ENCODE assay signal across 1 cellular context in genomic region chr12:132761032-132761910, GRCh38.
TF ChIP-seq lines count a peak whose summit lies in the region.

ANKLE2 (minus strand) TSS chr12:132761832; CDS start chr12:132761798, 34 bp downstream.

TF ChIP-seq in SK-N-SH, 30 proteins besides CTCF, POLR2A, EP300 and RAD21 (continued from another document):
- TF ChIP-seq ZBTB33 (IDR thresholded peaks at IDR 0.05; ENCODE audit: borderline replicate concordance, low read depth) = 0 out of 2 replicates have a peak, but pooled peaks have one; percentile 48
